ENCODE assay signal across 8 cellular contexts in genomic region chrX:47523713-47524166, GRCh38. TPM values are rescaled to one million over a fixed set of nuclear protein-coding genes. Genes with fewer than 3 reads are reported as not detected.
DNase-seq lines count a peak whose midpoint lies in the region; ATAC-seq, FAIRE-seq and TF ChIP-seq lines count a peak whose summit lies in the region.

No MANE protein-coding gene starts in this region.

- H3K9ac ChIP-seq in BLaER1 (peak overlapping the region; percentile 69), mucosa of stomach (ENCODE audit: low read length) (peak overlapping the region; percentile 59)

- no peaks in the 10 kb centered on the region for H4K20me1 ChIP-seq in BLaER1

- peak; percentile 29 for ATAC-seq in HG03439 (IDR thresholded peaks at IDR 0.05; ENCODE audit: unreplicated experiment)

- H3K27me3 ChIP-seq in BLaER1 (no peaks in the 10 kb centered on the region; the same call in 1 of the 2 replicates), mucosa of stomach (ENCODE audit: control insufficient read depth, insufficient read depth, low read length) (peaks cover 4% of the 10 kb centered on the region)

- H3K4me1 ChIP-seq in BLaER1: peaks cover 5% of the 10 kb centered on the region; the same call in 1 of the 2 replicates
- no peaks in the 10 kb centered on the region for H3K4me1 ChIP-seq in mucosa of stomach (ENCODE audit: control insufficient read depth, insufficient read depth, low read length)

- DNase-seq in cardiac fibroblast (ENCODE audit: low read depth in 2 of 2) (no peak), NCI-H446 treated with DMSO at 0.1 percent for 48 hours (lab: John Stamatoyannopoulos, UW) (no peak), GM12892 (ENCODE audit: insufficient read length) (no peak), middle frontal gyrus (ENCODE audit: extremely low spot score, low spot score) (no peak)
- DNase-seq in activated CD8-positive, alpha-beta memory T cell treated with anti-CD3 and anti-CD28 coated beads, Interleukin-2, amount 50 U/mL, for 48 hours: no peak

- peak overlapping the region; percentile 66; the same call in 1 of the 2 replicates for H3K27ac ChIP-seq in BLaER1

- H3K36me3 ChIP-seq in BLaER1 (no peaks in the 10 kb centered on the region), mucosa of stomach (ENCODE audit: control insufficient read depth, insufficient read depth, low read length) (no peaks in the 10 kb centered on the region)

- peak overlapping the region; percentile 72 for H3K4me2 ChIP-seq in BLaER1

- TF ChIP-seq CTCF in cardiac fibroblast (IDR thresholded peaks at IDR 0.05; ENCODE audit: low read depth, low read length): no peak

- H3K9me3 ChIP-seq in BLaER1: peaks cover 17% of the 10 kb centered on the region
- no peaks in the 10 kb centered on the region for H3K9me3 ChIP-seq in mucosa of stomach (ENCODE audit: control insufficient read depth, low read length)

- H3K4me3 ChIP-seq in BLaER1: peak overlapping the region; percentile 69
- peak overlapping the region; percentile 58 to 64 for H3K4me3 ChIP-seq in cardiac fibroblast (replicated peaks in 1 of 2; ENCODE audit: low read depth in 2 of 2, low read length in 2 of 2)
- no peak overlapping the region for H3K4me3 ChIP-seq in mucosa of stomach (ENCODE audit: low read length)

- no peak for TF ChIP-seq POLR2A in GM12892 (IDR thresholded peaks at IDR 0.05; ENCODE audit: low read depth, low read length)

- FAIRE-seq in GM12892 (lab: Jason Lieb, UNC): no peak

RNA-seq across cellular contexts. Expression of gene ARAF, which starts 37.3 kb away (rescaled TPM):
- 23.3 TPM for polyA plus RNA-seq in GM12892 (2012; ENCODE audit: missing spikeins)

RNA-seq across cellular contexts. Expression of gene ZNF41, which starts 40.7 kb away (rescaled TPM):
- polyA plus RNA-seq in GM12892 (2012; ENCODE audit: missing spikeins): 3.1 TPM

RNA-seq across cellular contexts. Expression of gene TIMP1, which starts 58.5 kb away (rescaled TPM):
- 61.8 TPM for polyA plus RNA-seq in GM12892 (2012; ENCODE audit: missing spikeins)
